In the genomic region with DNA sequence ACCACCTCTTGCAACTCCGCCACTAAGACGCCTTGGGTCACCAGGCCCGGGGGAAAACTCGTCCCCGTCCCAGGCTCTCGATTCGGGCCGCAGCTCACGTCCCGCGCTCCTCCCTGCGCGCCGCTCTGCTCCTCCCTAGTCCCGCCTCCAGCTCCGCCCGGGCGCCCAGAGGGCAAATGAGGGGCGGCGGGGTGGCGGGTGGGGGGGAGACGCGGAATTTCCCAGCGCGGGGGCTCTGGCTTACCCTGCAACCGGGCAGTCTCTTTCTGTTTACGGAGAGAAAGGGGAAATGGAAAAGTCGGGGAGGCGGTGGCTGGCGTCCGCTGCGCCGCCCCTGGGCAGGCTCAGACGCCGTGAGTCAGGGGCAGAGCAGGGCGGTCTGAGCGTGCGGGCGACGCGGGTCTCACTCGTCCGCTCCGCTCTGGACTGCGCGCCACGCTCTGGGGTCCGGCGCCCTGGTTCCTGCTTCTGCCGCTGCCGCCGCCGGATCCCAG, we compare ENCODE assay signal across 8 cellular contexts. TPM values are rescaled to one million over a fixed set of nuclear protein-coding genes. Genes with fewer than 3 reads are reported as not detected.
DNase-seq lines count a peak whose midpoint lies in the region; ATAC-seq and TF ChIP-seq lines count a peak whose summit lies in the region.

TSS of gene MAP3K8 (plus strand) at position 406 of the 494 bp plus-strand sequence. CDS start 4,755 bp downstream, outside the sequence.

- peak; percentile 50 for ATAC-seq in HG02884 (IDR thresholded peaks at IDR 0.05; ENCODE audit: unreplicated experiment)
- peak; percentile 73 for ATAC-seq in activated CD4-positive, alpha-beta T cell treated with anti-CD3 and anti-CD28 coated beads for 36 hours

- peak; percentile 65 for DNase-seq in NK-92 treated with Interleukin-12 subunit alpha and Interleukin-12 subunit beta, amount 100 ng/mL, for 24 hours (lab: John Stamatoyannopoulos, UW)
- DNase-seq in NK-92 (lab: John Stamatoyannopoulos, UW; ENCODE audit: unreplicated experiment), result no peak
- DNase-seq in NCI-H2171 (lab: John Stamatoyannopoulos, UW), result peak; percentile 15
- DNase-seq in activated CD4-positive, alpha-beta T cell treated with anti-CD3 and anti-CD28 coated beads for 36 hours, result peak; percentile 93
- DNase-seq in chondrocyte (ENCODE audit: low spot score), result peak; percentile 93
- DNase-seq in kidney tubule cell (ENCODE audit: low spot score), result peak; percentile 97
- peak; percentile 65 to 83 (median 70) for DNase-seq in stimulated activated CD4-positive, alpha-beta T cell treated with anti-CD3 and anti-CD28 coated beads, Interleukin-1b, Interleukin-23, amount 100 ng/mL, for 24 hours (ENCODE audit: low read depth in 4 of 4, low spot score in 1 of 4)

- H3K27me3 Mint-ChIP-seq in activated CD4-positive, alpha-beta T cell treated with anti-CD3 and anti-CD28 coated beads for 36 hours, result no peaks in the 10 kb centered on the region
- no peaks in the 10 kb centered on the region for H3K27me3 Mint-ChIP-seq in chondrocyte (ENCODE audit: low read depth)

- POLR2A ChIA-PET in activated CD4-positive, alpha-beta T cell treated with anti-CD3 and anti-CD28 coated beads for 36 hours (lab: Charles Lee), result interaction anchor here (1.2 kb wide), 1 partner anchor 15 kb away, joined by 5 read pairs; no protein-coding TSS in a partner anchor

- CTCF ChIA-PET in activated CD4-positive, alpha-beta T cell treated with anti-CD3 and anti-CD28 coated beads for 36 hours (lab: Charles Lee), result interaction anchor here (0.5 to 1.5 kb wide), 2 partner anchors 99 to 257 kb away, joined by 3 to 5 read pairs; no protein-coding TSS in a partner anchor

- intact Hi-C loops in activated CD4-positive, alpha-beta T cell treated with anti-CD3 and anti-CD28 coated beads for 36 hours (cut with DNase I, micrococcal nuclease), result loop anchor here (1.0 to 10.0 kb wide), 8 partner anchors 16 to 1899 kb away; partner anchors contain the start of genes KIF5B (in 1 of the 2), WAC (in 1 of the 2) and ZNF438 (in 1 of the 2)

- peak within 1 kb of the TSS; percentile 74 for H3K27ac Mint-ChIP-seq in activated CD4-positive, alpha-beta T cell treated with anti-CD3 and anti-CD28 coated beads for 36 hours
- peak within 1 kb of the TSS; percentile 94 for H3K27ac Mint-ChIP-seq in chondrocyte (ENCODE audit: unreplicated experiment)

- H3K36me3 Mint-ChIP-seq in activated CD4-positive, alpha-beta T cell treated with anti-CD3 and anti-CD28 coated beads for 36 hours (ENCODE audit: low read depth), result peaks cover 21% of the 10 kb centered on the region
- H3K36me3 Mint-ChIP-seq in chondrocyte (ENCODE audit: low read depth), result peaks cover 2% of the 10 kb centered on the region

- peak; percentile 10 for TF ChIP-seq CTCF in chondrocyte (IDR thresholded peaks at IDR 0.05)

- peaks cover 47% of the 10 kb centered on the region for H3K4me1 Mint-ChIP-seq in activated CD4-positive, alpha-beta T cell treated with anti-CD3 and anti-CD28 coated beads for 36 hours
- H3K4me1 Mint-ChIP-seq in chondrocyte (ENCODE audit: low read depth), result peaks cover 57% of the 10 kb centered on the region

- H3K4me3 Mint-ChIP-seq in activated CD4-positive, alpha-beta T cell treated with anti-CD3 and anti-CD28 coated beads for 36 hours, result peak within 1 kb of the TSS; percentile 92
- peak within 1 kb of the TSS; percentile 82 for H3K4me3 Mint-ChIP-seq in chondrocyte (ENCODE audit: unreplicated experiment)

- no peaks in the 10 kb centered on the region for H3K9me3 Mint-ChIP-seq in activated CD4-positive, alpha-beta T cell treated with anti-CD3 and anti-CD28 coated beads for 36 hours (ENCODE audit: low read depth)
- no peaks in the 10 kb centered on the region for H3K9me3 Mint-ChIP-seq in chondrocyte (ENCODE audit: low read depth)

RNA-seq across cellular contexts. Expression of gene MAP3K8, which starts in this region (rescaled TPM):
- total RNA-seq in activated CD4-positive, alpha-beta T cell treated with anti-CD3 and anti-CD28 coated beads for 36 hours, result 10 to 100 TPM; 19.9 to 22.9 TPM
- 8.1 to 9.4 TPM (median 8.7 TPM) in 3 replicates for total RNA-seq in chondrocyte
